30 cellular contexts compared by ENCODE assay signal in genomic region chr5:128549496-128549895, GRCh38. TPM values are rescaled to one million over a fixed set of nuclear protein-coding genes. Genes with fewer than 3 reads are reported as not detected.
"Had no signal": no experiment of that assay in that cellular context is flagged by ENCODE, and none has a peak within 500 bp of the region (broad histone marks: within the 10 kb centered on the region; RNA-seq: fewer than 3 reads in every experiment).

No MANE protein-coding gene starts in this region.

- DNase-seq: activated B cell treated with CpG ODN at 0.5 μM for 24 hours; activated CD4-positive, alpha-beta memory T cell treated with anti-CD3 and anti-CD28 coated beads, Interleukin-2, amount 10 ng/mL, durations not matched to agents 7 days and 5 days; activated CD4-positive, alpha-beta T cell treated with anti-CD3 and anti-CD28 coated beads for 4 hours; activated CD4-positive, alpha-beta T cell treated with anti-CD3 and anti-CD28 coated beads, Interleukin-2, amount 10 ng/mL, durations not matched to agents 7 days and 5 days; activated CD4-positive, alpha-beta T cell treated with anti-CD3 and anti-CD28 coated beads, Interleukin-2, amount 50 U/mL, for 48 hours; activated CD4-positive, CD25-positive, alpha-beta regulatory T cell treated with anti-CD3 and anti-CD28 coated beads, Interleukin-2, amount 50 U/mL, for 72 hours; activated CD8-positive, alpha-beta memory T cell treated with anti-CD3 and anti-CD28 coated beads for 24 hours; activated CD8-positive, alpha-beta memory T cell treated with anti-CD3 and anti-CD28 coated beads, Interleukin-2, amount 10 ng/mL, durations not matched to agents 7 days and 5 days; activated CD8-positive, alpha-beta memory T cell treated with anti-CD3 and anti-CD28 coated beads, Interleukin-2, amount 50 U/mL, for 48 hours; activated CD8-positive, alpha-beta T cell treated with anti-CD3 and anti-CD28 coated beads, Interleukin-2, amount 10 ng/mL, durations not matched to agents 7 days and 5 days; activated effector memory CD4-positive, alpha-beta T cell treated with Interleukin-2 at 50 U/mL for 16 hours; activated gamma-delta T cell; activated naive CD4-positive, alpha-beta T cell treated with anti-CD3 and anti-CD28 coated beads, Interleukin-2, amount 10 ng/mL, durations not matched to agents 7 days and 5 days; activated naive CD4-positive, alpha-beta T cell treated with Interleukin-2 at 50 U/mL for 16 hours; activated naive CD8-positive, alpha-beta T cell treated with anti-CD3 and anti-CD28 coated beads, Interleukin-2, amount 10 ng/mL, durations not matched to agents 7 days and 5 days; activated naive CD8-positive, alpha-beta T cell treated with anti-CD3 and anti-CD28 coated beads, Interleukin-2, amount 50 U/mL, for 24 hours; activated T-cell treated with anti-CD3 and anti-CD28 coated beads, Interleukin-2, amount 50 U/mL, for 24 hours; activated T-cell treated with anti-CD3 and anti-CD28 coated beads, Interleukin-2, amount 50 U/mL, for 48 hours; amygdala; anterior cingulate cortex; caudate nucleus; cerebellar nuclear complex; T-helper 2 cell; T-helper 9 cell had no signal

- H3K4me1 ChIP-seq: ascending aorta had no signal

- H3K27ac ChIP-seq: ascending aorta, cardiac muscle cell, VCaP had no signal

- ATAC-seq: activated CD8-positive, alpha-beta memory T cell treated with anti-CD3 and anti-CD28 coated beads, Interleukin-2, amount 10 ng/mL, durations not matched to agents 7 days and 5 days; activated CD8-positive, alpha-beta T cell treated with anti-CD3 and anti-CD28 coated beads, Interleukin-2, amount 10 ng/mL, durations not matched to agents 7 days and 5 days; activated naive CD8-positive, alpha-beta T cell treated with anti-CD3 and anti-CD28 coated beads, Interleukin-2, amount 50 U/mL, for 24 hours had no signal

- H3K4me3 ChIP-seq: ascending aorta, cardiac muscle cell had no signal

- H3K27me3 ChIP-seq: ascending aorta, cardiac muscle cell had no signal

- FAIRE-seq: bronchial epithelial cell, TTC549 had no signal

- H3K36me3 ChIP-seq: ascending aorta, cardiac muscle cell had no signal

RNA-seq across cellular contexts. Expression of gene FBN2, which starts 11.5 kb away (rescaled TPM):
- total RNA-seq: activated B cell treated with CpG ODN at 0.5 μM for 24 hours; activated CD4-positive, alpha-beta memory T cell treated with anti-CD3 and anti-CD28 coated beads, Interleukin-2, amount 10 ng/mL, durations not matched to agents 7 days and 5 days; activated CD4-positive, alpha-beta T cell treated with anti-CD3 and anti-CD28 coated beads, Interleukin-2, amount 10 ng/mL, durations not matched to agents 7 days and 5 days; activated CD8-positive, alpha-beta memory T cell treated with anti-CD3 and anti-CD28 coated beads, Interleukin-2, amount 10 ng/mL, durations not matched to agents 7 days and 5 days; activated CD8-positive, alpha-beta T cell treated with anti-CD3 and anti-CD28 coated beads, Interleukin-2, amount 10 ng/mL, durations not matched to agents 7 days and 5 days; activated T-helper 2 cell treated with anti-CD3 and anti-CD28 coated beads, Interferon-gamma antibody, Interleukin-2, Interleukin-4, amounts not matched to agents 10 μg/mL and 5 μg/mL and 100 μg/mL, durations not matched to agents 14 hours and 24 hours and 36 hours had no signal
